ENCODE assay signal across 11 cellular contexts in the genomic region with DNA sequence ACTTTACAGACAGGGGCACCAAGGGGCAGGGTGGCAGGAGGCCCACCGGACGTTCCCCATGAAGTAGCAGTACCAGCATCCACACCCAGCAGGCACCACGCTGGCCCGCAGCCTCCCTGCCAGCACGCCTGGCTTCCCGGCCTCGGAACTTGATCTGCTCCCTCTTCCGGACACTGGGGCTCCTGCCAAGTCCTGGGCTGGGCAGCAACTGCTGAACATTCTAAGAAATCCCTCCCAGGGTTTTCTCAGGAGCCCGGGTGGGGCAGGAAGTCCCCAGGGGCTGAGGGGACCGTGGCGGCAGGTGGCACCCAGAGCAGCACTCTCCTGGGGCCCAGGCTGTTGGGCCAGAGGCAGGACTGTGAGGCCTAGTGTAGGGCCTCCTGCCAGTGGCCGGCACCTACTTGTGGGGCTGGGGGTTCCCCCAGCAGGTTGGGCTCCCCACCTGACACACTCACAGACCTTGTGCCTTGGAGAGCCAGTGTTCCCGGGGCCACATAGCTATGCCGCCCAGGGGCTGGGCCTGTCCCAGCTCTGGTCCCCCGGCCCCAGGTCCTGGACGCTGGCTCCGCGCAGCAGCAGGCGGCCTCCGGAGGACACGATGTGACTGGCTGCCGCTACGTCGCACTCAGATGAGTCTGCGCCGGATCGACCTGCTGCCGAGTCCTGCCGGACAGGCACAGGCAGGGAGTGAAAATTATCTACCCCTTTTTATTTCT.
DNase-seq lines count a peak whose midpoint lies in the region; ATAC-seq and TF ChIP-seq lines count a peak whose summit lies in the region.
"Had no signal": no experiment of that assay in that cellular context is flagged by ENCODE, and none has a peak within 500 bp of the region (broad histone marks: within the 10 kb centered on the region; RNA-seq: fewer than 3 reads in every experiment).

No MANE protein-coding gene starts in this region.

- POLR2A ChIA-PET in activated CD8-positive, alpha-beta T cell treated with anti-CD3 and anti-CD28 coated beads, Interleukin-2, amount 10 ng/mL, durations not matched to agents 7 days and 5 days (lab: Charles Lee): no interaction called here
- POLR2A ChIA-PET in activated CD8-positive, alpha-beta T cell treated with anti-CD3 and anti-CD28 coated beads for 36 hours (lab: Charles Lee): no interaction called here
- POLR2A ChIA-PET in MCF 10A (lab: Yijun Ruan, JAX): no interaction called here
- POLR2A ChIA-PET in CD8-positive, alpha-beta memory T cell (lab: Charles Lee): no interaction called here

- no TSS peak for BruUV-seq in MCF 10A (replicated peaks; lab: Mats Ljungman, UMichigan)

- no peaks in the 10 kb centered on the region for H3K27me3 Mint-ChIP-seq in activated CD8-positive, alpha-beta T cell treated with anti-CD3 and anti-CD28 coated beads, Interleukin-2, amount 10 ng/mL, durations not matched to agents 7 days and 5 days (ENCODE audit: low read depth)
- peaks cover 2% of the 10 kb centered on the region for H3K27me3 Mint-ChIP-seq in activated CD8-positive, alpha-beta T cell treated with anti-CD3 and anti-CD28 coated beads for 36 hours
- H3K27me3 Mint-ChIP-seq in MCF 10A (ENCODE audit: insufficient read depth, unreplicated experiment): no peaks in the 10 kb centered on the region
- peaks cover 10 to 31% of the 10 kb centered on the region in 2 donors for H3K27me3 Mint-ChIP-seq in CD8-positive, alpha-beta memory T cell

- no peak overlapping the region for H3K4me3 ChIP-seq in left lung
- H3K4me3 ChIP-seq in CD8-positive, alpha-beta memory T cell (ENCODE audit: low read length): no peak overlapping the region
- H3K4me3 ChIP-seq: ascending aorta, skin epidermis had no signal

- CTCF ChIA-PET in activated CD8-positive, alpha-beta T cell treated with anti-CD3 and anti-CD28 coated beads, Interleukin-2, amount 10 ng/mL, durations not matched to agents 7 days and 5 days (lab: Charles Lee): interaction anchor here (1.0 kb wide), 1 partner anchor 45 kb away, joined by 4 read pairs; no protein-coding TSS in a partner anchor
- CTCF ChIA-PET in activated CD8-positive, alpha-beta T cell treated with anti-CD3 and anti-CD28 coated beads for 36 hours (lab: Charles Lee): interaction anchor here (1.8 kb wide), 1 partner anchor 9 kb away, joined by 5 read pairs; no protein-coding TSS in a partner anchor
- CTCF ChIA-PET in MCF 10A (lab: Yijun Ruan, JAX): interaction anchor here (0.6 to 1.0 kb wide), 2 partner anchors 21 to 69 kb away, joined by 3 read pairs; no protein-coding TSS in a partner anchor
- CTCF ChIA-PET in CD8-positive, alpha-beta memory T cell (lab: Charles Lee): no interaction called here

- no peaks in the 10 kb centered on the region for H3K9me3 ChIP-seq in left lung
- H3K9me3 ChIP-seq in CD8-positive, alpha-beta memory T cell (ENCODE audit: low read length): no peaks in the 10 kb centered on the region
- H3K9me3 ChIP-seq: ascending aorta had no signal

- H3K4me1 ChIP-seq in left lung: peaks cover 10% of the 10 kb centered on the region in 2 donors
- H3K4me1 ChIP-seq in CD8-positive, alpha-beta memory T cell (ENCODE audit: insufficient read depth, low read length): peaks cover 12% of the 10 kb centered on the region

- intact Hi-C loops in activated CD8-positive, alpha-beta T cell treated with anti-CD3 and anti-CD28 coated beads for 36 hours (cut with micrococcal nuclease): no loop called here
- intact Hi-C loops in MCF 10A (cut with micrococcal nuclease) (no loop called here), left lung (cut with DNase I) (no loop called here)

- no peaks in the 10 kb centered on the region for H3K9me3 Mint-ChIP-seq in activated CD8-positive, alpha-beta T cell treated with anti-CD3 and anti-CD28 coated beads, Interleukin-2, amount 10 ng/mL, durations not matched to agents 7 days and 5 days (ENCODE audit: insufficient read depth)
- no peaks in the 10 kb centered on the region for H3K9me3 Mint-ChIP-seq in activated CD8-positive, alpha-beta T cell treated with anti-CD3 and anti-CD28 coated beads for 36 hours
- H3K9me3 Mint-ChIP-seq in MCF 10A (ENCODE audit: unreplicated experiment): no peaks in the 10 kb centered on the region
- no peaks in the 10 kb centered on the region for H3K9me3 Mint-ChIP-seq in CD8-positive, alpha-beta memory T cell
- H3K9me3 Mint-ChIP-seq: CD8-positive, alpha-beta T cell had no signal

- H3K27me3 ChIP-seq in left lung: peaks cover 4 to 62% of the 10 kb centered on the region in 2 donors
- H3K27me3 ChIP-seq in CD8-positive, alpha-beta memory T cell (ENCODE audit: insufficient read depth, low read length, poor library complexity, severe bottlenecking): peaks cover 11% of the 10 kb centered on the region

- peaks cover 60% of the 10 kb centered on the region for H3K4me1 Mint-ChIP-seq in activated CD8-positive, alpha-beta T cell treated with anti-CD3 and anti-CD28 coated beads, Interleukin-2, amount 10 ng/mL, durations not matched to agents 7 days and 5 days (ENCODE audit: low read depth)
- H3K4me1 Mint-ChIP-seq in activated CD8-positive, alpha-beta T cell treated with anti-CD3 and anti-CD28 coated beads for 36 hours (ENCODE audit: low read depth): peaks cover 13% of the 10 kb centered on the region
- peaks cover 7% of the 10 kb centered on the region for H3K4me1 Mint-ChIP-seq in MCF 10A (ENCODE audit: insufficient read depth, unreplicated experiment)
- H3K4me1 Mint-ChIP-seq in CD8-positive, alpha-beta memory T cell: peaks cover 7 to 14% (median 10%) of the 10 kb centered on the region in 3 donors

- H3K36me3 Mint-ChIP-seq in activated CD8-positive, alpha-beta T cell treated with anti-CD3 and anti-CD28 coated beads, Interleukin-2, amount 10 ng/mL, durations not matched to agents 7 days and 5 days (ENCODE audit: low read depth): no peaks in the 10 kb centered on the region
- H3K36me3 Mint-ChIP-seq in activated CD8-positive, alpha-beta T cell treated with anti-CD3 and anti-CD28 coated beads for 36 hours (ENCODE audit: low read depth): no peaks in the 10 kb centered on the region
- H3K36me3 Mint-ChIP-seq in MCF 10A (ENCODE audit: insufficient read depth, unreplicated experiment): no peaks in the 10 kb centered on the region
- H3K36me3 Mint-ChIP-seq in CD8-positive, alpha-beta memory T cell: no peaks in the 10 kb centered on the region
- H3K36me3 Mint-ChIP-seq: CD8-positive, alpha-beta T cell had no signal

- in situ Hi-C loops in GM13976 (cut with MboI; ENCODE audit: low sequenced_read_pairs, unreplicated experiment): no loop called here

- TF ChIP-seq CTCF in activated CD8-positive, alpha-beta T cell treated with anti-CD3 and anti-CD28 coated beads for 36 hours (IDR thresholded peaks at IDR 0.05): no peak
- TF ChIP-seq CTCF in MCF 10A (IDR thresholded peaks at IDR 0.05; ENCODE audit: unreplicated experiment) (peak; percentile 20), left lung (IDR thresholded peaks at IDR 0.05) (no peak), GM13976 (IDR thresholded peaks at IDR 0.05; ENCODE audit: borderline replicate concordance, control extremely low read depth, extremely low read depth, insufficient read depth, missing control alignments) (no peak)

- no peak overlapping the region for H3K27ac ChIP-seq in left lung
- H3K27ac ChIP-seq in CD8-positive, alpha-beta memory T cell (ENCODE audit: low read depth, low read length): no peak overlapping the region
- H3K27ac ChIP-seq: ascending aorta, skin epidermis had no signal

- no peaks in the 10 kb centered on the region for H3K36me3 ChIP-seq in left lung
- no peaks in the 10 kb centered on the region for H3K36me3 ChIP-seq in CD8-positive, alpha-beta memory T cell (ENCODE audit: insufficient read depth, low read length)
- H3K36me3 ChIP-seq: ascending aorta had no signal

- peak overlapping the region; percentile 80 for H3K27ac Mint-ChIP-seq in activated CD8-positive, alpha-beta T cell treated with anti-CD3 and anti-CD28 coated beads, Interleukin-2, amount 10 ng/mL, durations not matched to agents 7 days and 5 days
- H3K27ac Mint-ChIP-seq in activated CD8-positive, alpha-beta T cell treated with anti-CD3 and anti-CD28 coated beads for 36 hours: no peak overlapping the region
- peak overlapping the region; percentile 57 for H3K27ac Mint-ChIP-seq in MCF 10A (ENCODE audit: low read depth, unreplicated experiment)
- no peak overlapping the region for H3K27ac Mint-ChIP-seq in CD8-positive, alpha-beta memory T cell
- H3K27ac Mint-ChIP-seq: CD8-positive, alpha-beta T cell had no signal

- peak overlapping the region; percentile 45 for H3K4me3 Mint-ChIP-seq in activated CD8-positive, alpha-beta T cell treated with anti-CD3 and anti-CD28 coated beads, Interleukin-2, amount 10 ng/mL, durations not matched to agents 7 days and 5 days
- H3K4me3 Mint-ChIP-seq in activated CD8-positive, alpha-beta T cell treated with anti-CD3 and anti-CD28 coated beads for 36 hours: no peak overlapping the region
- H3K4me3 Mint-ChIP-seq in MCF 10A (ENCODE audit: unreplicated experiment): no peak overlapping the region
- H3K4me3 Mint-ChIP-seq in CD8-positive, alpha-beta memory T cell: no peak overlapping the region
- H3K4me3 Mint-ChIP-seq: CD8-positive, alpha-beta T cell had no signal

- peak; percentile 39 for DNase-seq in activated CD8-positive, alpha-beta T cell treated with anti-CD3 and anti-CD28 coated beads, Interleukin-2, amount 10 ng/mL, durations not matched to agents 7 days and 5 days
- no peak for DNase-seq in activated CD8-positive, alpha-beta T cell treated with anti-CD3 and anti-CD28 coated beads for 36 hours
- DNase-seq in MCF 10A (ENCODE audit: unreplicated experiment) (peak; percentile 84), left lung (peak; percentile 77 to 89), ureter (ENCODE audit: low spot score) (peak; percentile 80), GM13976 (ENCODE audit: low spot score) (no peak), GDM1 (lab: John Stamatoyannopoulos, UW) (no peak)
- no peak for DNase-seq in CD8-positive, alpha-beta memory T cell

- ATAC-seq in activated CD8-positive, alpha-beta T cell treated with anti-CD3 and anti-CD28 coated beads, Interleukin-2, amount 10 ng/mL, durations not matched to agents 7 days and 5 days: peak; percentile 14
- no peak for ATAC-seq in activated CD8-positive, alpha-beta T cell treated with anti-CD3 and anti-CD28 coated beads for 36 hours
- peak; percentile 84 for ATAC-seq in left lung
- ATAC-seq: CD8-positive, alpha-beta T cell had no signal

Comparison
In these comparisons a context has a peak if more than half of its experiments do, and no peak if none do; other contexts are left out.
1. DNase-seq: peak in activated CD8-positive, alpha-beta T cell treated with anti-CD3 and anti-CD28 coated beads, Interleukin-2, amount 10 ng/mL, durations not matched to agents 7 days and 5 days (single experiment), MCF 10A (single experiment), left lung (2 of 2) and ureter (single experiment); none in activated CD8-positive, alpha-beta T cell treated with anti-CD3 and anti-CD28 coated beads for 36 hours (single experiment), GM13976 (single experiment), CD8-positive, alpha-beta memory T cell (0 of 5) and GDM1 (single experiment).
2. H3K27ac Mint-ChIP-seq: peak in activated CD8-positive, alpha-beta T cell treated with anti-CD3 and anti-CD28 coated beads, Interleukin-2, amount 10 ng/mL, durations not matched to agents 7 days and 5 days (single experiment) and MCF 10A (single experiment); none in activated CD8-positive, alpha-beta T cell treated with anti-CD3 and anti-CD28 coated beads for 36 hours (single experiment) and CD8-positive, alpha-beta memory T cell (0 of 8).